7 cellular contexts compared by ENCODE assay signal in genomic region chr17:42895185-42895555, GRCh38. TPM values are rescaled to one million over a fixed set of nuclear protein-coding genes. Genes with fewer than 3 reads are reported as not detected.
DNase-seq lines count a peak whose midpoint lies in the region; ATAC-seq and TF ChIP-seq lines count a peak whose summit lies in the region.

No MANE protein-coding gene starts in this region.

- H3K4me3 ChIP-seq in colonic mucosa (no peak overlapping the region), lower leg skin (ENCODE audit: low read depth, poor library complexity, severe bottlenecking) (no peak overlapping the region), uterus (no peak overlapping the region)

- peaks cover 8% of the 10 kb centered on the region for H3K4me1 ChIP-seq in colonic mucosa
- peaks cover 0 to 5% of the 10 kb centered on the region in 2 donors for H3K4me1 ChIP-seq in uterus

- DNase-seq in HT1080 (ENCODE audit: low read depth) (peak; percentile 88), colonic mucosa (peak; percentile 47), lower leg skin (ENCODE audit: low spot score in 2 of 2) (peak; percentile 66 to 90), uterus (peak; percentile 56 to 76), NCI-H774 (lab: John Stamatoyannopoulos, UW) (no peak)

- H3K27me3 ChIP-seq in colonic mucosa = no peaks in the 10 kb centered on the region
- no peaks in the 10 kb centered on the region for H3K27me3 ChIP-seq in uterus

- intact Hi-C loops in colonic mucosa (cut with DNase I) = no loop called here
- intact Hi-C loops in lower leg skin (cut with DNase I; ENCODE audit: low total_unique reads) = no loop called here
- intact Hi-C loops in uterus (cut with DNase I; ENCODE audit: low total_unique reads) = no loop called here

- no peaks in the 10 kb centered on the region for H3K9me3 ChIP-seq in colonic mucosa
- H3K9me3 ChIP-seq in uterus = no peaks in the 10 kb centered on the region

- H3K27ac ChIP-seq in colonic mucosa = no peak overlapping the region
- peak overlapping the region in 1 of 2 donors; percentile 53 for H3K27ac ChIP-seq in uterus

- no peaks in the 10 kb centered on the region for H3K36me3 ChIP-seq in colonic mucosa
- H3K36me3 ChIP-seq in uterus = no peaks in the 10 kb centered on the region

- WGBS in lower leg skin, 2 donors = 9 to 12% methylated on average over 2 of the region's 2 CpGs

- TF ChIP-seq POLR2A in lower leg skin (IDR thresholded peaks at IDR 0.05) (no peak), uterus (IDR thresholded peaks at IDR 0.05) (no peak)

- TF ChIP-seq CTCF in colonic mucosa (IDR thresholded peaks at IDR 0.05) = no peak
- no peak for TF ChIP-seq CTCF in lower leg skin (IDR thresholded peaks at IDR 0.05)
- TF ChIP-seq CTCF in uterus (IDR thresholded peaks at IDR 0.05) = no peak

- H3K9ac ChIP-seq in colonic mucosa (ENCODE audit: low read depth in 2 of 2, low read length in 2 of 2) = no peak overlapping the region

- ATAC-seq in HG02973 (IDR thresholded peaks at IDR 0.05; ENCODE audit: unreplicated experiment) (no peak), HG02938 (IDR thresholded peaks at IDR 0.05; ENCODE audit: unreplicated experiment) (no peak)

RNA-seq across cellular contexts. Expression of gene G6PC1, which starts 5.4 kb away (rescaled TPM):
- not detected in 2 replicates for total RNA-seq in HT1080 (2014; rRNA removed; shearing (Covaris generic))
- polyA plus RNA-seq in HT1080 (2015; cell fraction: cytosol; rRNA removed) = not detected in 2 replicates
- polyA plus RNA-seq in HT1080 (2015; cell fraction: nucleus; rRNA removed) = not detected in 2 replicates
- under 1 TPM in 1 of 2 donors, not detected in 1; 0.40 TPM for total RNA-seq in colonic mucosa
- total RNA-seq in lower leg skin = not detected
- total RNA-seq in uterus = not detected

RNA-seq across cellular contexts. Expression of gene AOC3, which starts 44.2 kb away (rescaled TPM):
- total RNA-seq in HT1080 (2014; rRNA removed; shearing (Covaris generic)) = 0.11 TPM in 1 of 2 replicates, not detected in the other
- 0.34 and 0.36 TPM in 2 replicates for polyA plus RNA-seq in HT1080 (2015; cell fraction: cytosol; rRNA removed)
- 1.2 and 1.5 TPM in 2 replicates for polyA plus RNA-seq in HT1080 (2015; cell fraction: nucleus; rRNA removed)
- total RNA-seq in colonic mucosa (10 to 100 TPM in 1 of 2 donors, 1 to 10 TPM in 1; 5.3 to 28.3 TPM), lower leg skin (10 to 100 TPM in 1 of 4 donors, 1 to 10 TPM in 3; 4.7 to 11.2 (median 8.1) TPM), uterus (10 to 100 TPM; 11.8 to 86.2 (median 15.5) TPM)

RNA-seq across cellular contexts. Expression of gene AOC2, which starts 50.8 kb away (rescaled TPM):
- total RNA-seq in HT1080 (2014; rRNA removed; shearing (Covaris generic)) = 0.95 and 1.4 TPM in 2 replicates
- polyA plus RNA-seq in HT1080 (2015; cell fraction: cytosol; rRNA removed) = 0.63 and 0.72 TPM in 2 replicates
- polyA plus RNA-seq in HT1080 (2015; cell fraction: nucleus; rRNA removed) = 2.6 and 3.3 TPM in 2 replicates
- total RNA-seq in colonic mucosa (1 to 10 TPM in 1 of 2 donors, under 1 TPM in 1; 0.32 to 1.1 TPM), lower leg skin (1 to 10 TPM in 3 of 4 donors, under 1 TPM in 1; 0.52 to 2.4 (median 1.2) TPM), uterus (1 to 10 TPM in 3 of 4 donors, not detected in 1; 1.3 to 5.3 (median 3.0) TPM)
